In the genomic region with DNA sequence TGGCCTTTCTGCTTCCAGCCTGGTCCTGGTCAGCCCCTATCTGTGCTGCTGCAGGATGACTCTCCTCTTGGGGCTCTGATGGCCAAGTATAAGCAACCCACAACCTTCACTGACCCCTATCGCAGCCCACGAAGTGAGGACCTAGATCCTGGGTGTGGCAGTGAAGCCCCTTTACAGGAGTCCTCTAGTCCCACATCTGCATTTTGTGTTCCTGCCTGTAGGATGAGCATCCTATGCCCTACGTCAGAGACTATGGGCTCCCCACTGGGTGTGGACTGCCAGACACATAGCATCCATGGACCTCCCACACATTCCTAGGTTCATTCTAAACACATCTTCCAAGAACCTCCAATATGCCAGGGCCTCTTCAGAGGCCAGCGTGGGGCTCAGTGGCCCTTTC, we compare ENCODE assay signal across 16 cellular contexts. TPM values are rescaled to one million over a fixed set of nuclear protein-coding genes. Genes with fewer than 3 reads are reported as not detected.
DNase-seq lines count a peak whose midpoint lies in the region; ATAC-seq and TF ChIP-seq lines count a peak whose summit lies in the region.
"Had no signal": no experiment of that assay in that cellular context is flagged by ENCODE, and none has a peak within 500 bp of the region (broad histone marks: within the 10 kb centered on the region; RNA-seq: fewer than 3 reads in every experiment).

No MANE protein-coding gene starts in this region.

- H4K20me1 ChIP-seq in H9 (ENCODE audit: control insufficient read depth, insufficient read depth, insufficient read length), result no peaks in the 10 kb centered on the region

- no peak overlapping the region for H3K27ac ChIP-seq in H9 (ENCODE audit: insufficient read length, low read depth, low read length)

- no peak overlapping the region for H3K14ac ChIP-seq in H9 (ENCODE audit: insufficient read depth, low read length)

- H3K79me1 ChIP-seq in H9 (ENCODE audit: insufficient read depth, low read depth, low read length, poor library complexity, severe bottlenecking), result no peaks in the 10 kb centered on the region

- DNase-seq in H9 (peak; percentile 5), activated B cell treated with CpG ODN at 0.5 μM for 24 hours (no peak), naive B cell (no peak), hippocampal formation (lab: John Stamatoyannopoulos, UW) (no peak), NOMO-1 (lab: John Stamatoyannopoulos, UW; ENCODE audit: unreplicated experiment in 2 of 2) (no peak), NCI-H82 (lab: John Stamatoyannopoulos, UW) (no peak)
- no peak for DNase-seq in activated T-cell treated with anti-CD3 and anti-CD28 coated beads, Interleukin-2, amount 50 U/mL, for 1 hour
- DNase-seq: CD4-positive, alpha-beta memory T cell; DMS153; GF-D8; NCI-H1105 treated with DMSO at 0.1 percent for 48 hours; NCI-H1694; RPMI8226; SHP77 treated with DMSO at 0.1 percent for 48 hours; SK-N-SH had no signal

- ATAC-seq in activated B cell treated with CpG ODN at 0.5 μM for 24 hours (ENCODE audit: low read depth), result no peak
- ATAC-seq in naive B cell (ENCODE audit: low read depth in 2 of 2), result no peak

- H3K27me3 ChIP-seq in H9 (ENCODE audit: insufficient read depth, low read length), result no peaks in the 10 kb centered on the region

- no peak overlapping the region for H3K56ac ChIP-seq in H9 (ENCODE audit: insufficient read length, low read depth, low read length)

- H3K23ac ChIP-seq in H9 (ENCODE audit: insufficient read length, low read depth, low read length), result no peak overlapping the region

- H2AFZ ChIP-seq in H9 (ENCODE audit: low read length), result no peak overlapping the region

- no peak overlapping the region for H3K4me3 Mint-ChIP-seq in H9
- H3K4me3 Mint-ChIP-seq in activated B cell treated with CpG ODN at 0.5 μM for 24 hours, result no peak overlapping the region
- peak overlapping the region; percentile 57 to 92 (median 74) for H3K4me3 Mint-ChIP-seq in naive B cell
- H3K4me3 Mint-ChIP-seq: CD4-positive, alpha-beta memory T cell had no signal

- no peak for TF ChIP-seq CTCF in H9 (conservative IDR thresholded peaks at IDR 0.05)
- TF ChIP-seq CTCF in activated B cell treated with CpG ODN at 0.5 μM for 24 hours (IDR thresholded peaks at IDR 0.05), result no peak

- H2BK5ac ChIP-seq in H9 (ENCODE audit: insufficient read length, low read length), result no peak overlapping the region

- no peaks in the 10 kb centered on the region for H3K79me2 ChIP-seq in H9 (ENCODE audit: insufficient read depth, low read length)

- H2BK12ac ChIP-seq in H9 (ENCODE audit: insufficient read length, low read depth, low read length), result no peak overlapping the region

- CTCF ChIA-PET in activated B cell treated with CpG ODN at 0.5 μM for 24 hours (lab: Charles Lee), result interaction anchor here (0.7 to 4.8 kb wide), 2 partner anchors 10 to 80 kb away, joined by 3 to 33 read pairs; no protein-coding TSS in a partner anchor

- peaks cover 16 to 17% of the 10 kb centered on the region in 2 experiments for H3K4me1 Mint-ChIP-seq in H9
- peaks cover 92% of the 10 kb centered on the region for H3K4me1 Mint-ChIP-seq in activated B cell treated with CpG ODN at 0.5 μM for 24 hours
- H3K4me1 Mint-ChIP-seq in naive B cell, result peaks cover 82 to 99% (median 93%) of the 10 kb centered on the region in 3 donors
- H3K4me1 Mint-ChIP-seq: CD4-positive, alpha-beta memory T cell had no signal

- no peaks in the 10 kb centered on the region for H3K9me3 ChIP-seq in H9 (ENCODE audit: control insufficient read depth, low read depth, low read length)
- H3K9me3 ChIP-seq: HAP-1, SK-N-SH had no signal

- H4K5ac ChIP-seq in H9 (ENCODE audit: insufficient read length, low read depth, low read length), result no peak overlapping the region

- H3K23me2 ChIP-seq in H9 (ENCODE audit: insufficient read length, low read depth, low read length, poor library complexity, severe bottlenecking), result no peaks in the 10 kb centered on the region

- no peak overlapping the region for H4K91ac ChIP-seq in H9 (ENCODE audit: insufficient read length, low read depth, low read length)

- H3K27ac Mint-ChIP-seq in H9 (peak overlapping the region in 1 of 3 experiments; percentile 37; a peak in 1 of 7 replicates), activated B cell treated with CpG ODN at 0.5 μM for 24 hours (peak overlapping the region; percentile 93), naive B cell (peak overlapping the region; percentile 73 to 99 (median 91))
- H3K27ac Mint-ChIP-seq: CD4-positive, alpha-beta memory T cell had no signal

- no peak overlapping the region for H2BK120ac ChIP-seq in H9 (ENCODE audit: low read depth, low read length, poor library complexity, severe bottlenecking)

- WGBS in H9 (ENCODE audit: extremely low coverage, insufficient read length, low lambda C conversion rate), result no CpG with 5 or more reads among the region's 4 CpGs

- no peaks in the 10 kb centered on the region for H3K4me1 ChIP-seq in H9 (ENCODE audit: insufficient read depth, low read length)
- H3K4me1 ChIP-seq: HAP-1 had no signal

- no peak overlapping the region for H3K18ac ChIP-seq in H9 (ENCODE audit: insufficient read length, low read depth, low read length)

- H3K4me2 ChIP-seq in H9 (ENCODE audit: insufficient read depth, insufficient read length, low read length), result no peak overlapping the region
- H3K4me2 ChIP-seq: SK-N-SH had no signal

- no peak overlapping the region for H3T11ph ChIP-seq in H9 (ENCODE audit: low read length)

- intact Hi-C loops in activated B cell treated with CpG ODN at 0.5 μM for 24 hours (cut with micrococcal nuclease), result loop anchor here (2.0 to 10.0 kb wide), 2 partner anchors 59 to 619 kb away; no protein-coding TSS in a partner anchor

- no peak overlapping the region for H2AK5ac ChIP-seq in H9 (ENCODE audit: insufficient read length, low read length)

- H4K8ac ChIP-seq in H9 (replicated peaks; ENCODE audit: insufficient read length, low read depth, low read length), result no peak overlapping the region

- H2BK20ac ChIP-seq in H9 (ENCODE audit: low read depth, low read length, poor library complexity, severe bottlenecking), result no peak overlapping the region

- no peak overlapping the region for H3K9ac ChIP-seq in H9 (ENCODE audit: extremely low read depth, insufficient read length, low read length)
- H3K9ac ChIP-seq: SK-N-SH had no signal

- H3K9me3 Mint-ChIP-seq in H9, result no peaks in the 10 kb centered on the region
- peaks cover 2% of the 10 kb centered on the region for H3K9me3 Mint-ChIP-seq in activated B cell treated with CpG ODN at 0.5 μM for 24 hours
- H3K9me3 Mint-ChIP-seq in naive B cell, result peaks cover 0 to 7% (median 3%) of the 10 kb centered on the region in 7 donors
- H3K9me3 Mint-ChIP-seq: CD4-positive, alpha-beta memory T cell had no signal

- H3K27me3 Mint-ChIP-seq in H9 (ENCODE audit: low read depth) (peaks cover 9% of the 10 kb centered on the region), activated B cell treated with CpG ODN at 0.5 μM for 24 hours (no peaks in the 10 kb centered on the region), naive B cell (no peaks in the 10 kb centered on the region)

- no peak overlapping the region for H2BK15ac ChIP-seq in H9 (ENCODE audit: low read depth, low read length)

- H3K36me3 Mint-ChIP-seq in H9 (ENCODE audit: insufficient read depth in 1 of 3, low read depth in 3 of 3) (no peaks in the 10 kb centered on the region), activated B cell treated with CpG ODN at 0.5 μM for 24 hours (ENCODE audit: low read depth) (no peaks in the 10 kb centered on the region), naive B cell (peaks cover 0 to 13% of the 10 kb centered on the region in 2 donors)
- H3K36me3 Mint-ChIP-seq: CD4-positive, alpha-beta memory T cell had no signal

- H3K4ac ChIP-seq in H9 (ENCODE audit: low read depth, low read length), result no peak overlapping the region

- POLR2A ChIA-PET in activated B cell treated with CpG ODN at 0.5 μM for 24 hours (lab: Charles Lee), result interaction anchor here (0.5 kb wide), 1 partner anchor 160 kb away, joined by 3 read pairs; no protein-coding TSS in a partner anchor

RNA-seq across cellular contexts. Expression of a gene that starts 29.0 kb away (rescaled TPM):
- 6.9 and 7.4 TPM in 2 replicates for total RNA-seq in H9 (2021)
- total RNA-seq in activated B cell treated with CpG ODN at 0.5 μM for 24 hours, result 0.82 and 1.5 TPM in 2 replicates
- polyA plus RNA-seq in naive B cell (ENCODE audit: low read depth in 6 of 6), result 1 to 10 TPM; 2.8 to 9.2 (median 5.8) TPM
- polyA plus RNA-seq: CD4-positive, alpha-beta memory T cell had no signal

Comparison
In these comparisons a context has a peak if more than half of its experiments do, and no peak if none do; other contexts are left out.
1. H3K4me3 Mint-ChIP-seq: peak in naive B cell (8 of 8); none in H9 (0 of 2) and activated B cell treated with CpG ODN at 0.5 μM for 24 hours (single experiment).